In the genomic region with DNA sequence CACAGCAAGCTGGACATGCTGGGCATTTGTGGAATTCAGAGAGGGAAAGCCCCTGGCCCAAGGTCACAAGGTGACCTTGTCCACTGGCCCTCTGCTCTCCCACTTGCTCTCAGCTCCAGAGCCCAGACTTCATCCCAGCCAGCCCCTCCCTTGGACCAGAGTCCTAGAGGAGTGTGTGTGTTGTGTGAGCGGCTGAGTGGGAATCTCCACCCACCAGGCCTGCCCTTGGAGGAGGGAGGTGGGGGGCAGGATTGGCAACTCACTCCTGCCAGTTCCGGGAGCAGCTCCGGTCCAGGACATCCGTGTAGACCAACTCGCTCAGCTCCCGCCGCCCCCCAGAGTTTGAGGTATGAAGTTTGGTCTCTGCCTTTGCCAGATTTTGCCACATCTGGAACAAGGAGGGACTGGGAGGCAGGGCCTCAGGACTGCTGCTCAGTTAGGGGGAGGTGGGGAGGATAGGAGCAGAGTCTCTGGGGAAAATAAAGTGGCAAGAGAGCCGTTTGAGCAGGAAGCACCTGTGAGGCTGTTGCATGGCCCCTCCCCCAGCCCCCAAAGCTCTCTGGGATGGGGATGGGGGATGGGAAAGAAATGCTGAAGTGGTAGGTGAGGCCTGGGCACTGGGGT, we compare ENCODE assay signal across 12 cellular contexts. TPM values are rescaled to one million over a fixed set of nuclear protein-coding genes. Genes with fewer than 3 reads are reported as not detected.
DNase-seq lines count a peak whose midpoint lies in the region; ATAC-seq lines count a peak whose summit lies in the region.
"Had no signal": no experiment of that assay in that cellular context is flagged by ENCODE, and none has a peak within 500 bp of the region (broad histone marks: within the 10 kb centered on the region; RNA-seq: fewer than 3 reads in every experiment).

No MANE protein-coding gene starts in this region.

- peaks cover 61% of the 10 kb centered on the region for H3K4me1 Mint-ChIP-seq in activated T-helper 2 cell treated with anti-CD3 and anti-CD28 coated beads, Interferon-gamma antibody, Interleukin-2, Interleukin-4, amounts not matched to agents 10 μg/mL and 5 μg/mL and 100 μg/mL, durations not matched to agents 14 hours and 24 hours and 36 hours (ENCODE audit: low read depth)

- 0 out of 2 replicates have a peak, but pooled peaks cover 6% of the 10 kb centered on the region for H3F3A ChIP-seq in GM23248 (ENCODE audit: insufficient read depth)

- intact Hi-C loops in activated T-helper 2 cell treated with anti-CD3 and anti-CD28 coated beads, Interferon-gamma antibody, Interleukin-2, Interleukin-4, amounts not matched to agents 10 μg/mL and 5 μg/mL and 100 μg/mL, durations not matched to agents 14 hours and 24 hours and 36 hours (cut with micrococcal nuclease), result no loop called here

- H3K9ac ChIP-seq in BLaER1 (peak overlapping the region; percentile 98), GM23248 (no peak overlapping the region)

- H3K27ac ChIP-seq in BLaER1, result peak overlapping the region; percentile 100
- H3K27ac ChIP-seq in GM23248, result no peak overlapping the region

- no peaks in the 10 kb centered on the region for H3K79me2 ChIP-seq in GM23248 (ENCODE audit: insufficient read depth)

- H3K36me3 ChIP-seq in BLaER1, result peaks cover 17% of the 10 kb centered on the region; the same call in 1 of the 2 replicates
- no peaks in the 10 kb centered on the region for H3K36me3 ChIP-seq in GM23248 (ENCODE audit: low read depth)

- in situ Hi-C loops in GM23248 (cut with MboI), result no loop called here

- H3K27me3 Mint-ChIP-seq in activated T-helper 2 cell treated with anti-CD3 and anti-CD28 coated beads, Interferon-gamma antibody, Interleukin-2, Interleukin-4, amounts not matched to agents 10 μg/mL and 5 μg/mL and 100 μg/mL, durations not matched to agents 14 hours and 24 hours and 36 hours (ENCODE audit: low read depth), result no peaks in the 10 kb centered on the region
- H3K27me3 Mint-ChIP-seq: activated naive CD8-positive, alpha-beta T cell had no signal

- peak overlapping the region; percentile 78 for H3K4me3 ChIP-seq in BLaER1
- no peak overlapping the region for H3K4me3 ChIP-seq in GM23248

- H3K36me3 Mint-ChIP-seq in activated T-helper 2 cell treated with anti-CD3 and anti-CD28 coated beads, Interferon-gamma antibody, Interleukin-2, Interleukin-4, amounts not matched to agents 10 μg/mL and 5 μg/mL and 100 μg/mL, durations not matched to agents 14 hours and 24 hours and 36 hours (ENCODE audit: low read depth), result peaks cover 26% of the 10 kb centered on the region
- H3K36me3 Mint-ChIP-seq: activated naive CD8-positive, alpha-beta T cell had no signal

- H3K4me3 Mint-ChIP-seq in activated T-helper 2 cell treated with anti-CD3 and anti-CD28 coated beads, Interferon-gamma antibody, Interleukin-2, Interleukin-4, amounts not matched to agents 10 μg/mL and 5 μg/mL and 100 μg/mL, durations not matched to agents 14 hours and 24 hours and 36 hours (ENCODE audit: low read depth), result peak overlapping the region; percentile 68
- H3K4me3 Mint-ChIP-seq: activated naive CD8-positive, alpha-beta T cell had no signal

- no peak overlapping the region for H2AFZ ChIP-seq in GM23248

- H3K27me3 ChIP-seq in BLaER1 (no peaks in the 10 kb centered on the region), GM23248 (replicated peaks; ENCODE audit: insufficient read depth) (peaks cover 5% of the 10 kb centered on the region)

- H4K20me1 ChIP-seq in BLaER1 (peaks cover 16% of the 10 kb centered on the region), GM23248 (ENCODE audit: insufficient read depth) (no peaks in the 10 kb centered on the region)

- peak overlapping the region; percentile 99 for H3K4me2 ChIP-seq in BLaER1
- H3K4me2 ChIP-seq in GM23248 (ENCODE audit: unreplicated experiment), result no peak overlapping the region

- peak overlapping the region; percentile 60 for H3K27ac Mint-ChIP-seq in activated T-helper 2 cell treated with anti-CD3 and anti-CD28 coated beads, Interferon-gamma antibody, Interleukin-2, Interleukin-4, amounts not matched to agents 10 μg/mL and 5 μg/mL and 100 μg/mL, durations not matched to agents 14 hours and 24 hours and 36 hours
- H3K27ac Mint-ChIP-seq: activated naive CD8-positive, alpha-beta T cell had no signal

- peaks cover 67% of the 10 kb centered on the region for H3K4me1 ChIP-seq in BLaER1
- peaks cover 11% of the 10 kb centered on the region; the same call in 1 of the 2 replicates for H3K4me1 ChIP-seq in GM23248 (ENCODE audit: insufficient read depth)

- WGBS in GM23248 (ENCODE audit: low coverage in 1 of 2, low lambda C conversion rate in 2 of 2, missing lambda C conversion rate in 2 of 2), 2 experiments, result 25 to 31% methylated on average over 8 of the region's 8 CpGs

- H3K9me3 ChIP-seq in BLaER1 (no peaks in the 10 kb centered on the region), GM23248 (ENCODE audit: low read depth) (no peaks in the 10 kb centered on the region)

- no peaks in the 10 kb centered on the region for H3K9me3 Mint-ChIP-seq in activated T-helper 2 cell treated with anti-CD3 and anti-CD28 coated beads, Interferon-gamma antibody, Interleukin-2, Interleukin-4, amounts not matched to agents 10 μg/mL and 5 μg/mL and 100 μg/mL, durations not matched to agents 14 hours and 24 hours and 36 hours

- no peak for ATAC-seq in GM21576 (IDR thresholded peaks at IDR 0.05; ENCODE audit: unreplicated experiment)

- DNase-seq in GM23248 (peak; percentile 36), lung microvascular endothelial cell (ENCODE audit: low read depth in 2 of 2) (peak; percentile 35 to 55), NCI-H1694 (lab: John Stamatoyannopoulos, UW) (no peak), amniotic stem cell (lab: John Stamatoyannopoulos, UW) (no peak)
- no peak for DNase-seq in activated T-helper 2 cell treated with anti-CD3 and anti-CD28 coated beads, Interferon-gamma antibody, Interleukin-2, Interleukin-4, amounts not matched to agents 10 μg/mL and 5 μg/mL and 100 μg/mL, durations not matched to agents 14 hours and 24 hours and 36 hours (ENCODE audit: low spot score)
- DNase-seq in activated naive CD4-positive, alpha-beta T cell treated with anti-CD3 and anti-CD28 coated beads, Interleukin-2, amount 50 U/mL, for 16 hours, result no peak
- DNase-seq: mesenchymal stem cell; stimulated activated naive CD4-positive, alpha-beta T cell had no signal

- H3K9me2 ChIP-seq in GM23248 (ENCODE audit: insufficient read depth), result no peaks in the 10 kb centered on the region

RNA-seq across cellular contexts. Expression of gene MZB1, which starts 1.4 kb away (rescaled TPM):
- total RNA-seq in GM23248 (2014; rRNA removed; shearing (Covaris generic)), result not detected in 2 replicates
- polyA plus RNA-seq in GM23248 (2016; fragmentation: Nextera tagmentation; extraction: Ambion mirVana), result 0.32 TPM in 1 of 2 replicates, not detected in the other
- total RNA-seq in activated T-helper 2 cell treated with anti-CD3 and anti-CD28 coated beads, Interferon-gamma antibody, Interleukin-2, Interleukin-4, amounts not matched to agents 10 μg/mL and 5 μg/mL and 100 μg/mL, durations not matched to agents 14 hours and 24 hours and 36 hours, result 48.3 and 53.6 TPM in 2 replicates
- under 0.01 and 0.22 TPM in 2 replicates for total RNA-seq in lung microvascular endothelial cell

RNA-seq across cellular contexts. Expression of gene SLC23A1, which starts 5.2 kb away (rescaled TPM):
- not detected in 2 replicates for total RNA-seq in GM23248 (2014; rRNA removed; shearing (Covaris generic))
- polyA plus RNA-seq in GM23248 (2016; fragmentation: Nextera tagmentation; extraction: Ambion mirVana), result 0.08 TPM in 1 of 2 replicates, not detected in the other
- 2.1 and 4.2 TPM in 2 replicates for total RNA-seq in activated T-helper 2 cell treated with anti-CD3 and anti-CD28 coated beads, Interferon-gamma antibody, Interleukin-2, Interleukin-4, amounts not matched to agents 10 μg/mL and 5 μg/mL and 100 μg/mL, durations not matched to agents 14 hours and 24 hours and 36 hours
- total RNA-seq in lung microvascular endothelial cell, result not detected in 2 replicates
- total RNA-seq: NCI-H460 had no signal

RNA-seq across cellular contexts. Expression of gene PROB1, which starts 6.6 kb away (rescaled TPM):
- 1.6 and 2.3 TPM in 2 replicates for total RNA-seq in GM23248 (2014; rRNA removed; shearing (Covaris generic))
- polyA plus RNA-seq in GM23248 (2016; fragmentation: Nextera tagmentation; extraction: Ambion mirVana), result 0.55 and 0.63 TPM in 2 replicates
- total RNA-seq in activated T-helper 2 cell treated with anti-CD3 and anti-CD28 coated beads, Interferon-gamma antibody, Interleukin-2, Interleukin-4, amounts not matched to agents 10 μg/mL and 5 μg/mL and 100 μg/mL, durations not matched to agents 14 hours and 24 hours and 36 hours, result 7.7 and 8.3 TPM in 2 replicates
- total RNA-seq in lung microvascular endothelial cell, result 2.8 and 7.3 TPM in 2 replicates

RNA-seq across cellular contexts. Expression of gene SPATA24, which starts 15.6 kb away (rescaled TPM):
- 0.43 and 1.1 TPM in 2 replicates for total RNA-seq in GM23248 (2014; rRNA removed; shearing (Covaris generic))
- polyA plus RNA-seq in GM23248 (2016; fragmentation: Nextera tagmentation; extraction: Ambion mirVana), result 2.1 and 4.3 TPM in 2 replicates
- total RNA-seq in activated T-helper 2 cell treated with anti-CD3 and anti-CD28 coated beads, Interferon-gamma antibody, Interleukin-2, Interleukin-4, amounts not matched to agents 10 μg/mL and 5 μg/mL and 100 μg/mL, durations not matched to agents 14 hours and 24 hours and 36 hours, result 4.7 and 4.8 TPM in 2 replicates
- 8.1 and 10.3 TPM in 2 replicates for total RNA-seq in lung microvascular endothelial cell

RNA-seq across cellular contexts. Expression of gene PAIP2, which starts 46.7 kb away (rescaled TPM):
- total RNA-seq in GM23248 (2014; rRNA removed; shearing (Covaris generic)), result 34.8 and 62.8 TPM in 2 replicates
- 112 and 115 TPM in 2 replicates for polyA plus RNA-seq in GM23248 (2016; fragmentation: Nextera tagmentation; extraction: Ambion mirVana)
- 98.2 and 107 TPM in 2 replicates for total RNA-seq in activated T-helper 2 cell treated with anti-CD3 and anti-CD28 coated beads, Interferon-gamma antibody, Interleukin-2, Interleukin-4, amounts not matched to agents 10 μg/mL and 5 μg/mL and 100 μg/mL, durations not matched to agents 14 hours and 24 hours and 36 hours
- total RNA-seq in lung microvascular endothelial cell, result 66.0 and 87.1 TPM in 2 replicates

Comparison
In these comparisons a context has a peak if more than half of its experiments do, and no peak if none do; other contexts are left out.
1. DNase-seq: peak in GM23248 (single experiment) and lung microvascular endothelial cell (2 of 2); none in activated T-helper 2 cell treated with anti-CD3 and anti-CD28 coated beads, Interferon-gamma antibody, Interleukin-2, Interleukin-4, amounts not matched to agents 10 μg/mL and 5 μg/mL and 100 μg/mL, durations not matched to agents 14 hours and 24 hours and 36 hours (single experiment), NCI-H1694 (single experiment), amniotic stem cell (single experiment) and activated naive CD4-positive, alpha-beta T cell treated with anti-CD3 and anti-CD28 coated beads, Interleukin-2, amount 50 U/mL, for 16 hours (single experiment).
2. RNA of gene MZB1, which starts 1.4 kb away (total RNA-seq): 48.3 to 53.6 TPM in activated T-helper 2 cell treated with anti-CD3 and anti-CD28 coated beads, Interferon-gamma antibody, Interleukin-2, Interleukin-4, amounts not matched to agents 10 μg/mL and 5 μg/mL and 100 μg/mL, durations not matched to agents 14 hours and 24 hours and 36 hours; not detected in GM23248 and under 0.01 to 0.22 TPM in lung microvascular endothelial cell; every median in the first group is over 10 times any median in the second.